In the genomic region with DNA sequence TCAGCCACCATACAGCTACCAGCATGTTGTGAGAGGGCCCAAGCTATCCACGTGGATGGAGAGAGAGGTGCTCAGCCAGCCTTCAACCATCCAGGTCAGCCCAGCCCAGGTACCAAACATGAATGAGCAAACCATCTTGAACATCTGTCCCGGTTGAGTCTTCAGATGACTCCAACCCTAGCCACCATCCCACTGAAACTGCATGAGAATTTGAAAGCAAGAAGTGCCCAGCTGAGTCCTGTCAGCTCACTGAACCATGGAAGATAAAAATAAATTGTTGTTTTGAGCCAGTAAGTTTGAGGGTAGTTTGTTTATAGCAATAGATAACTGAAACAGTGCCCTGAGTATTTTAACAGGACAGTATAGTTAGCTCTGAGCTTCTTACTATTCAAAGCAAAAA, we compare ENCODE assay signal across 19 cellular contexts.
DNase-seq lines count a peak whose midpoint lies in the region; ATAC-seq and TF ChIP-seq lines count a peak whose summit lies in the region.
"Had no signal": no experiment of that assay in that cellular context is flagged by ENCODE, and none has a peak within 500 bp of the region (broad histone marks: within the 10 kb centered on the region; RNA-seq: fewer than 3 reads in every experiment).

No MANE protein-coding gene starts in this region.

- peak overlapping the region; percentile 90 for H3K4me2 ChIP-seq in SU-DHL-6 (ENCODE audit: low read depth, low read length, poor library complexity, severe bottlenecking)
- H3K4me2 ChIP-seq: GM23338 had no signal

- ATAC-seq in GM18858 (IDR thresholded peaks at IDR 0.05; ENCODE audit: unreplicated experiment) (peak; percentile 41), GM21423 (IDR thresholded peaks at IDR 0.05; ENCODE audit: unreplicated experiment) (peak; percentile 39), HG03025 (IDR thresholded peaks at IDR 0.05; ENCODE audit: low FRiP score, unreplicated experiment) (peak; percentile 50), GM18505 (IDR thresholded peaks at IDR 0.05; ENCODE audit: unreplicated experiment) (no peak)
- ATAC-seq: GM23338; sciatic nerve; SK-N-SH treated with all-trans-retinoic acid at 6 μM for 48 hours; stimulated activated naive CD8-positive, alpha-beta T cell treated with anti-CD3 and anti-CD28 coated beads, Interleukin-15, Interleukin-2, amounts not matched to agents 100 U/mL and 50 U/mL, for 24 hours had no signal

- H3K79me2 ChIP-seq in SU-DHL-6 (ENCODE audit: insufficient read depth, low read length), result peaks cover 45% of the 10 kb centered on the region

- H3K9me3 ChIP-seq in SU-DHL-6 (ENCODE audit: insufficient read depth, low read length), result no peaks in the 10 kb centered on the region
- H3K9me3 ChIP-seq: uterus had no signal

- no peak for DNase-seq in anterior cingulate cortex (lab: John Stamatoyannopoulos, UW)
- DNase-seq in activated naive CD4-positive, alpha-beta T cell treated with Interleukin-2 at 50 U/mL for 16 hours, result no peak
- no peak for DNase-seq in LoVo (ENCODE audit: low spot score)
- DNase-seq: cerebellar nuclear complex; DMS53; IMR-90; mesenchymal stem cell; NCI-H1092 treated with DMSO at 0.1 percent for 48 hours; NCI-H226; stimulated activated naive CD8-positive, alpha-beta T cell treated with anti-CD3 and anti-CD28 coated beads, Interleukin-15, Interleukin-2, amounts not matched to agents 100 U/mL and 50 U/mL, for 24 hours; uterus had no signal

- peak overlapping the region; percentile 68 for H3K4me3 ChIP-seq in SU-DHL-6 (ENCODE audit: insufficient read depth, low read length, poor library complexity, severe bottlenecking)
- H3K4me3 ChIP-seq: GM23338, uterus had no signal

- no peaks in the 10 kb centered on the region for H3K9me2 ChIP-seq in SU-DHL-6 (replicated peaks; ENCODE audit: insufficient read depth, low read length)

- TF ChIP-seq POLR2A in GM18505 (IDR thresholded peaks at IDR 0.05; ENCODE audit: borderline replicate concordance, extremely low read depth, insufficient read depth, insufficient read length), result no peak

- no peaks in the 10 kb centered on the region; the same call in 1 of the 2 replicates for H3K36me3 ChIP-seq in SU-DHL-6 (ENCODE audit: low read length)
- H3K36me3 ChIP-seq: uterus had no signal

- H3K9ac ChIP-seq in SU-DHL-6 (ENCODE audit: low read length), result peak overlapping the region; percentile 94

- H4K20me1 ChIP-seq in SU-DHL-6 (ENCODE audit: low read depth, low read length), result no peaks in the 10 kb centered on the region

- H3K27me3 ChIP-seq in SU-DHL-6 (ENCODE audit: low read length), result no peaks in the 10 kb centered on the region
- H3K27me3 ChIP-seq: uterus had no signal

- peak overlapping the region; percentile 100 for H3K27ac ChIP-seq in SU-DHL-6 (ENCODE audit: low read depth, low read length)
- H3K27ac ChIP-seq: uterus had no signal

- TF ChIP-seq CTCF in SU-DHL-6 (IDR thresholded peaks at IDR 0.05; ENCODE audit: insufficient read depth, low read length, poor library complexity, severe bottlenecking), result no peak

- no peak overlapping the region for H2AFZ ChIP-seq in SU-DHL-6 (ENCODE audit: low read depth, low read length, severe bottlenecking)
- H2AFZ ChIP-seq: GM23338 had no signal

- H3F3A ChIP-seq in SU-DHL-6 (ENCODE audit: insufficient read depth), result peaks cover 95% of the 10 kb centered on the region
